14 cellular contexts compared by ENCODE assay signal in genomic region chr7:139772115-139772514, GRCh38. TPM values are rescaled to one million over a fixed set of nuclear protein-coding genes. Genes with fewer than 3 reads are reported as not detected.
DNase-seq lines count a peak whose midpoint lies in the region; ATAC-seq and TF ChIP-seq lines count a peak whose summit lies in the region.
"Had no signal": no experiment of that assay in that cellular context is flagged by ENCODE, and none has a peak within 500 bp of the region (broad histone marks: within the 10 kb centered on the region; RNA-seq: fewer than 3 reads in every experiment).

No MANE protein-coding gene starts in this region.

- no peaks in the 10 kb centered on the region for H3K9me3 Mint-ChIP-seq in naive thymus-derived CD4-positive, alpha-beta T cell
- H3K9me3 Mint-ChIP-seq in activated CD4-positive, alpha-beta memory T cell treated with anti-CD3 and anti-CD28 coated beads for 36 hours, result no peaks in the 10 kb centered on the region
- H3K9me3 Mint-ChIP-seq in endothelial cell (ENCODE audit: unreplicated experiment), result no peaks in the 10 kb centered on the region
- H3K9me3 Mint-ChIP-seq: activated naive CD4-positive, alpha-beta T cell treated with anti-CD3 and anti-CD28 coated beads, Interleukin-2, amount 50 U/mL, for 72 hours; IgD-negative memory B cell had no signal

- peaks cover 0 to 21% (median 5%) of the 10 kb centered on the region in 5 donors for H3K36me3 Mint-ChIP-seq in naive thymus-derived CD4-positive, alpha-beta T cell
- no peaks in the 10 kb centered on the region for H3K36me3 Mint-ChIP-seq in activated CD4-positive, alpha-beta memory T cell treated with anti-CD3 and anti-CD28 coated beads for 36 hours
- H3K36me3 Mint-ChIP-seq in endothelial cell (ENCODE audit: low read depth, unreplicated experiment), result peaks cover 16% of the 10 kb centered on the region

- ATAC-seq in PC-3 (no peak), GM21423 (IDR thresholded peaks at IDR 0.05; ENCODE audit: unreplicated experiment) (no peak), HG02981 (IDR thresholded peaks at IDR 0.05; ENCODE audit: unreplicated experiment) (no peak)
- no peak for ATAC-seq in naive thymus-derived CD4-positive, alpha-beta T cell
- ATAC-seq: gastroesophageal sphincter, left cardiac atrium had no signal

- no peak overlapping the region for H2AFZ ChIP-seq in PC-3 (ENCODE audit: low read length)

- TF ChIP-seq CTCF in PC-3 (conservative IDR thresholded peaks at IDR 0.05; ENCODE audit: low read depth, low read length) (no peak), choroid plexus epithelial cell (conservative IDR thresholded peaks at IDR 0.05; ENCODE audit: low read depth, low read length) (no peak), endothelial cell (IDR thresholded peaks at IDR 0.05; ENCODE audit: unreplicated experiment) (no peak)

- H3K9me3 ChIP-seq in BLaER1 treated with 17β-estradiol and CSF1 and Interleukin-3, amounts not matched to agents 10 nM and 100 nM (replicated peaks in 1 of 11), result no peaks in the 10 kb centered on the region
- H3K9me3 ChIP-seq in PC-3 (ENCODE audit: low read length), result no peaks in the 10 kb centered on the region
- no peaks in the 10 kb centered on the region for H3K9me3 ChIP-seq in naive thymus-derived CD4-positive, alpha-beta T cell (ENCODE audit: control insufficient read depth in 2 of 3, low read length in 3 of 3)
- H3K9me3 ChIP-seq: BE2C, gastroesophageal sphincter had no signal

- H3K36me3 ChIP-seq in BLaER1 treated with 17β-estradiol and CSF1 and Interleukin-3, amounts not matched to agents 10 nM and 100 nM, result peaks cover 0 to 71% (median 49%) of the 10 kb centered on the region in 11 experiments; a peak in 19 of 22 replicates
- H3K36me3 ChIP-seq in PC-3 (ENCODE audit: low read depth, low read length), result peaks cover 43% of the 10 kb centered on the region
- H3K36me3 ChIP-seq in naive thymus-derived CD4-positive, alpha-beta T cell (ENCODE audit: control insufficient read depth in 2 of 3, insufficient read depth in 3 of 3, low read length in 3 of 3), result no peaks in the 10 kb centered on the region
- H3K36me3 ChIP-seq: BE2C had no signal

- H3K4me2 ChIP-seq in BLaER1 treated with 17β-estradiol and CSF1 and Interleukin-3, amounts not matched to agents 10 nM and 100 nM, result peak overlapping the region in 9 of 11 experiments; percentile 30 to 98 (median 88); a peak in 17 of 22 replicates
- peak overlapping the region; percentile 94 for H3K4me2 ChIP-seq in PC-3 (ENCODE audit: low read length)

- CTCF ChIA-PET in PC-3 (lab: Charles Lee), result interaction anchor here (1.2 kb wide), 1 partner anchor 126 kb away, joined by 6 read pairs; no protein-coding TSS in a partner anchor
- CTCF ChIA-PET in naive thymus-derived CD4-positive, alpha-beta T cell (lab: Charles Lee), result interaction anchor here (0.8 to 2.6 kb wide), 2 partner anchors 21 to 126 kb away, joined by 4 to 13 read pairs; no protein-coding TSS in a partner anchor
- CTCF ChIA-PET in activated CD4-positive, alpha-beta memory T cell treated with anti-CD3 and anti-CD28 coated beads for 36 hours (lab: Charles Lee), result interaction anchor here (0.7 to 6.9 kb wide), 4 partner anchors 11 to 217 kb away, joined by 3 to 34 read pairs (median 4); no protein-coding TSS in a partner anchor

- no peaks in the 10 kb centered on the region for H3K9me2 ChIP-seq in PC-3 (replicated peaks; ENCODE audit: low read length)

- POLR2A ChIA-PET in PC-3 (lab: Charles Lee; ENCODE audit: unreplicated experiment), result interaction anchor here (0.6 kb wide), 1 partner anchor 90 kb away, joined by 3 read pairs; no protein-coding TSS in a partner anchor
- POLR2A ChIA-PET in naive thymus-derived CD4-positive, alpha-beta T cell (lab: Charles Lee), result interaction anchor here (0.5 kb wide), 1 partner anchor 555 kb away, joined by 4 read pairs; no protein-coding TSS in a partner anchor
- POLR2A ChIA-PET in activated CD4-positive, alpha-beta memory T cell treated with anti-CD3 and anti-CD28 coated beads for 36 hours (lab: Charles Lee), result interaction anchor here (0.6 kb wide), 1 partner anchor 18 kb away, joined by 4 read pairs; no protein-coding TSS in a partner anchor

- BruUV-seq in PC-3 (replicated peaks; lab: Mats Ljungman, UMichigan), result no TSS peak

- peaks cover 24% of the 10 kb centered on the region for H3F3A ChIP-seq in PC-3 (ENCODE audit: low read length, unreplicated experiment)

- DNase-seq in PC-3 (peak; percentile 19), choroid plexus epithelial cell (ENCODE audit: low read depth) (peak; percentile 64), endothelial cell (ENCODE audit: low spot score) (no peak)
- no peak for DNase-seq in naive thymus-derived CD4-positive, alpha-beta T cell
- no peak for DNase-seq in activated CD4-positive, alpha-beta memory T cell treated with anti-CD3 and anti-CD28 coated beads for 36 hours
- DNase-seq: BE2C; left cardiac atrium; stimulated activated CD8-positive, alpha-beta memory T cell treated with anti-CD3 and anti-CD28 coated beads, Interleukin-4, amount 100 ng/mL, for 48 hours had no signal

- peaks cover 93% of the 10 kb centered on the region for H3K79me2 ChIP-seq in PC-3 (ENCODE audit: low read length)

- intact Hi-C loops in PC-3 (cut with micrococcal nuclease), result no loop called here
- intact Hi-C loops in naive thymus-derived CD4-positive, alpha-beta T cell (cut with micrococcal nuclease), result loop anchor here (5.0 to 10.0 kb wide), 6 partner anchors 403 to 703 kb away; partner anchors contain the start of genes FMC1 (in 1 of the 2), KDM7A (in 1 of the 2), MKRN1 (in 1 of the 2) and UBN2 (in 1 of the 2)
- intact Hi-C loops in activated CD4-positive, alpha-beta memory T cell treated with anti-CD3 and anti-CD28 coated beads for 36 hours (cut with micrococcal nuclease), result loop anchor here (5.0 to 10.0 kb wide), 4 partner anchors 35 to 417 kb away; partner anchors contain the start of genes KDM7A, LUC7L2 and PARP12

- peak overlapping the region in 7 of 9 donors; percentile 28 to 97 (median 76) for H3K27ac Mint-ChIP-seq in naive thymus-derived CD4-positive, alpha-beta T cell
- no peak overlapping the region for H3K27ac Mint-ChIP-seq in activated CD4-positive, alpha-beta memory T cell treated with anti-CD3 and anti-CD28 coated beads for 36 hours
- H3K27ac Mint-ChIP-seq in endothelial cell (ENCODE audit: unreplicated experiment), result no peak overlapping the region

- H3K4me1 ChIP-seq in BLaER1 treated with 17β-estradiol and CSF1 and Interleukin-3, amounts not matched to agents 10 nM and 100 nM, result peaks cover 57 to 87% (median 86%) of the 10 kb centered on the region in 10 experiments
- H3K4me1 ChIP-seq in PC-3 (ENCODE audit: insufficient read depth, low read length), result peaks cover 56% of the 10 kb centered on the region
- H3K4me1 ChIP-seq in naive thymus-derived CD4-positive, alpha-beta T cell (ENCODE audit: control insufficient read depth in 2 of 2, insufficient read depth in 2 of 2, low read length in 2 of 2), result peaks cover 26 to 65% of the 10 kb centered on the region in 2 donors

- peak overlapping the region in 2 of 10 donors; percentile 15 to 22 for H3K4me3 Mint-ChIP-seq in naive thymus-derived CD4-positive, alpha-beta T cell
- no peak overlapping the region for H3K4me3 Mint-ChIP-seq in activated CD4-positive, alpha-beta memory T cell treated with anti-CD3 and anti-CD28 coated beads for 36 hours
- H3K4me3 Mint-ChIP-seq in endothelial cell (ENCODE audit: unreplicated experiment), result no peak overlapping the region

- no peak overlapping the region for H3K4me3 ChIP-seq in BLaER1 treated with 17β-estradiol and CSF1 and Interleukin-3, amounts not matched to agents 10 nM and 100 nM
- peak overlapping the region; percentile 54 for H3K4me3 ChIP-seq in PC-3 (ENCODE audit: low read length)
- H3K4me3 ChIP-seq in choroid plexus epithelial cell (ENCODE audit: low read depth, low read length), result no peak overlapping the region
- H3K4me3 ChIP-seq in naive thymus-derived CD4-positive, alpha-beta T cell (ENCODE audit: low read length), result no peak overlapping the region
- H3K4me3 ChIP-seq: gastroesophageal sphincter had no signal

- H3K27me3 Mint-ChIP-seq in naive thymus-derived CD4-positive, alpha-beta T cell, result no peaks in the 10 kb centered on the region
- no peaks in the 10 kb centered on the region for H3K27me3 Mint-ChIP-seq in activated CD4-positive, alpha-beta memory T cell treated with anti-CD3 and anti-CD28 coated beads for 36 hours
- H3K27me3 Mint-ChIP-seq in endothelial cell (ENCODE audit: unreplicated experiment), result peaks cover 11% of the 10 kb centered on the region
- H3K27me3 Mint-ChIP-seq: IgD-negative memory B cell had no signal

- H3K9ac ChIP-seq in BLaER1 treated with 17β-estradiol and CSF1 and Interleukin-3, amounts not matched to agents 10 nM and 100 nM, result no peak overlapping the region
- peak overlapping the region; percentile 79 for H3K9ac ChIP-seq in PC-3 (ENCODE audit: low read length)

- H3K4me1 Mint-ChIP-seq in naive thymus-derived CD4-positive, alpha-beta T cell, result peaks cover 76 to 96% (median 94%) of the 10 kb centered on the region in 7 donors
- peaks cover 82% of the 10 kb centered on the region for H3K4me1 Mint-ChIP-seq in activated CD4-positive, alpha-beta memory T cell treated with anti-CD3 and anti-CD28 coated beads for 36 hours (ENCODE audit: low read depth)
- H3K4me1 Mint-ChIP-seq in endothelial cell (ENCODE audit: unreplicated experiment), result peaks cover 51% of the 10 kb centered on the region

- no peaks in the 10 kb centered on the region for H3K27me3 ChIP-seq in BLaER1 treated with 17β-estradiol and CSF1 and Interleukin-3, amounts not matched to agents 10 nM and 100 nM
- H3K27me3 ChIP-seq in PC-3 (ENCODE audit: low read length), result no peaks in the 10 kb centered on the region
- H3K27me3 ChIP-seq in naive thymus-derived CD4-positive, alpha-beta T cell (ENCODE audit: control insufficient read depth in 2 of 2, insufficient read depth in 2 of 2, low read length in 2 of 2), result no peaks in the 10 kb centered on the region
- H3K27me3 ChIP-seq: BE2C, gastroesophageal sphincter had no signal

- H4K20me1 ChIP-seq in BLaER1 treated with 17β-estradiol and CSF1 and Interleukin-3, amounts not matched to agents 10 nM and 100 nM, result peaks cover 49 to 87% (median 85%) of the 10 kb centered on the region in 11 experiments
- peaks cover 39% of the 10 kb centered on the region for H4K20me1 ChIP-seq in PC-3 (ENCODE audit: low read length)

- peak overlapping the region in 1 of 11 experiments; percentile 0; a peak in 1 of 22 replicates for H3K27ac ChIP-seq in BLaER1 treated with 17β-estradiol and CSF1 and Interleukin-3, amounts not matched to agents 10 nM and 100 nM
- peak overlapping the region; percentile 99 for H3K27ac ChIP-seq in PC-3 (ENCODE audit: low read length)
- H3K27ac ChIP-seq in naive thymus-derived CD4-positive, alpha-beta T cell (ENCODE audit: low read depth, low read length), result no peak overlapping the region
- H3K27ac ChIP-seq: gastroesophageal sphincter had no signal

RNA-seq across cellular contexts. Expression of gene HIPK2, which starts 5.7 kb away (rescaled TPM):
- total RNA-seq in PC-3 (2014; rRNA removed) (38.1 and 46.0 TPM in 2 replicates), endothelial cell (ENCODE audit: unreplicated experiment) (47.2 TPM)
- total RNA-seq in naive thymus-derived CD4-positive, alpha-beta T cell, result 10 to 100 TPM; 27.3 to 44.0 (median 37.3) TPM
- polyA plus RNA-seq in naive thymus-derived CD4-positive, alpha-beta T cell, result 1 to 10 TPM; 4.6 to 8.5 TPM
- total RNA-seq in activated CD4-positive, alpha-beta memory T cell treated with anti-CD3 and anti-CD28 coated beads for 36 hours, result 10 to 100 TPM; 18.9 to 19.1 TPM

RNA-seq across cellular contexts. Expression of gene TBXAS1, which starts 56.9 kb away (rescaled TPM):
- total RNA-seq in PC-3 (2014; rRNA removed) (21.8 and 27.5 TPM in 2 replicates), endothelial cell (ENCODE audit: unreplicated experiment) (1.3 TPM)
- total RNA-seq in naive thymus-derived CD4-positive, alpha-beta T cell, result 10 to 100 TPM in 1 of 5 experiments, 1 to 10 TPM in 4; 2.6 to 70.9 (median 6.7) TPM
- 1 to 10 TPM; 1.9 to 2.9 TPM for polyA plus RNA-seq in naive thymus-derived CD4-positive, alpha-beta T cell
- total RNA-seq in activated CD4-positive, alpha-beta memory T cell treated with anti-CD3 and anti-CD28 coated beads for 36 hours, result 1 to 10 TPM; 4.8 to 5.3 TPM

Comparison
In these comparisons a context has a peak if more than half of its experiments do, and no peak if none do; other contexts are left out.
1. DNase-seq: peak in PC-3 (single experiment) and choroid plexus epithelial cell (single experiment); none in naive thymus-derived CD4-positive, alpha-beta T cell (0 of 9), activated CD4-positive, alpha-beta memory T cell treated with anti-CD3 and anti-CD28 coated beads for 36 hours (single experiment) and endothelial cell (single experiment).
2. H3K27ac Mint-ChIP-seq: peak in naive thymus-derived CD4-positive, alpha-beta T cell (7 of 9); none in activated CD4-positive, alpha-beta memory T cell treated with anti-CD3 and anti-CD28 coated beads for 36 hours (single experiment) and endothelial cell (single experiment).